ENCODE assay signal across 24 cellular contexts in genomic region chr20:1930165-1930564, GRCh38. TPM values are rescaled to one million over a fixed set of nuclear protein-coding genes. Genes with fewer than 3 reads are reported as not detected.
"Had no signal": no experiment of that assay in that cellular context is flagged by ENCODE, and none has a peak within 500 bp of the region (broad histone marks: within the 10 kb centered on the region; RNA-seq: fewer than 3 reads in every experiment).

No MANE protein-coding gene starts in this region.

- H3K4me3 ChIP-seq: adrenal gland, breast epithelium, lung, neural progenitor cell, tibial nerve had no signal

- H3K27ac ChIP-seq: adrenal gland, breast epithelium, neural progenitor cell, tibial nerve, VCaP had no signal

- H3K27ac Mint-ChIP-seq: activated naive CD8-positive, alpha-beta T cell; activated T-helper 17 cell treated with anti-CD3 and anti-CD28 coated beads, Interleukin-2, amount 50 U/mL, for 72 hours; naive thymus-derived CD8-positive, alpha-beta T cell; neural progenitor cell; progenitor cell of endocrine pancreas; stimulated activated naive CD8-positive, alpha-beta T cell treated with anti-CD3 and anti-CD28 coated beads, Interleukin-15, Interleukin-2, amounts not matched to agents 100 ng/mL and 50 ng/mL, for 24 hours had no signal

- H3K4me1 ChIP-seq: breast epithelium, neural progenitor cell had no signal

- H3K4me2 ChIP-seq: neural progenitor cell had no signal

- FAIRE-seq: astrocyte, endometrium, kidney had no signal

- ATAC-seq: activated T-helper 17 cell treated with anti-CD3 and anti-CD28 coated beads, Interleukin-2, amount 50 U/mL, for 72 hours; naive thymus-derived CD8-positive, alpha-beta T cell had no signal

- H3K36me3 Mint-ChIP-seq: activated naive CD8-positive, alpha-beta T cell had no signal

- H3K9me3 Mint-ChIP-seq: activated T-helper 17 cell treated with anti-CD3 and anti-CD28 coated beads, Interleukin-2, amount 50 U/mL, for 72 hours; naive thymus-derived CD8-positive, alpha-beta T cell; neural progenitor cell; stimulated activated naive CD8-positive, alpha-beta T cell treated with anti-CD3 and anti-CD28 coated beads, Interleukin-15, Interleukin-2, amounts not matched to agents 100 ng/mL and 50 ng/mL, for 24 hours had no signal

- H3K36me3 ChIP-seq: breast epithelium, neural progenitor cell had no signal

- H2AFZ ChIP-seq: neural progenitor cell had no signal

- DNase-seq: activated CD4-positive, CD25-positive, alpha-beta regulatory T cell treated with anti-CD3 and anti-CD28 coated beads, Interleukin-2, amount 50 U/mL, for 72 hours; activated naive CD4-positive, alpha-beta T cell; activated T-cell treated with anti-CD3 and anti-CD28 coated beads, Interleukin-2, amount 50 U/mL, for 1 hour; adrenal gland; cortex of kidney; erythroblast; foreskin fibroblast; kidney; naive thymus-derived CD8-positive, alpha-beta T cell; retina; stimulated activated CD4-positive, alpha-beta T cell treated with anti-CD3 and anti-CD28 coated beads, Interleukin-12 subunit alpha, Interleukin-12 subunit beta, amount 100 ng/mL, for 4 hours; stimulated activated CD4-positive, alpha-beta T cell treated with anti-CD3 and anti-CD28 coated beads, Interleukin-4, amount 100 ng/mL, for 4 hours had no signal

- H3K27me3 ChIP-seq: adrenal gland, breast epithelium, neural progenitor cell, tibial nerve had no signal

- H3K4me3 Mint-ChIP-seq: activated naive CD8-positive, alpha-beta T cell; activated T-helper 17 cell treated with anti-CD3 and anti-CD28 coated beads, Interleukin-2, amount 50 U/mL, for 72 hours; naive thymus-derived CD8-positive, alpha-beta T cell; neural progenitor cell; stimulated activated naive CD8-positive, alpha-beta T cell treated with anti-CD3 and anti-CD28 coated beads, Interleukin-15, Interleukin-2, amounts not matched to agents 100 ng/mL and 50 ng/mL, for 24 hours had no signal

- H3K4me1 Mint-ChIP-seq: activated T-helper 17 cell treated with anti-CD3 and anti-CD28 coated beads, Interleukin-2, amount 50 U/mL, for 72 hours; naive thymus-derived CD8-positive, alpha-beta T cell had no signal

- H3K9me3 ChIP-seq: adrenal gland, breast epithelium, tibial nerve had no signal

- H3K9ac ChIP-seq: neural progenitor cell had no signal

RNA-seq across cellular contexts. Expression of gene SIRPA, which starts 35.0 kb away (rescaled TPM):
- total RNA-seq: T-helper 2 cell treated with Interferon-gamma antibody and Interleukin-4, amounts not matched to agents 100 ng/mL and 5 ng/mL, for 36 hours had no signal
